ENCODE assay signal across 9 cellular contexts in the genomic region with DNA sequence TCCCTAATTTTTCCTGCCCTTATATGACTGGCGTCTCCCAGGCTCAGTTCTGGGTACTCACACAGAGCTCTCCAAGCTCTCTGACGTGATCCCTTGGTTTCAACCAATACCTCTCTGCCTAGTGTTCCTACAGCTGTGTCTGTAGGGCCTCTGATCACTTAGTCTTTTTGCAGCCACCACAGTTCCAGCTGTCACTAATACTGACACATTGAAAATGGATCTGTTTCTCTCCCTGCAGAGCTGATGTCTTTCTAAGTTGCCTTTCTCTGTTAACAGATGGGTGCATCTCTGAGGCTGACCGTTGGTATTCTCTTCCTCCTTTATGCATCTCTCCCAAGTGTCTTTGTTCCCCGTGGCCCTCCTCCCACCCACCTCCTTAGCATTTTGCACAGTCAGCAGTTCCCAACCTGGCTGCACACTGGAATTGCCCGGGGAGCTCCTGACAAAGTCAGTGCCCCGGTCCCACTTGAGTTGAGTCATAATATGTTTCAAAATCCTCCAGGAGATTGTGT.
DNase-seq lines count a peak whose midpoint lies in the region; ATAC-seq and TF ChIP-seq lines count a peak whose summit lies in the region.
"Had no signal": no experiment of that assay in that cellular context is flagged by ENCODE, and none has a peak within 500 bp of the region (broad histone marks: within the 10 kb centered on the region; RNA-seq: fewer than 3 reads in every experiment).

No MANE protein-coding gene starts in this region.

- H3K36me3 ChIP-seq in skeletal muscle satellite cell (ENCODE audit: insufficient read depth, low read length), result no peaks in the 10 kb centered on the region
- no peaks in the 10 kb centered on the region for H3K36me3 ChIP-seq in prostate gland

- DNase-seq in NCI-H2171 treated with DMSO at 0.1 percent for 48 hours (lab: John Stamatoyannopoulos, UW), result peak; percentile 86
- peak; percentile 50 for DNase-seq in fibroblast of mammary gland (ENCODE audit: low read depth)
- no peak for DNase-seq in prostate gland (ENCODE audit: low spot score)
- no peak for DNase-seq in cerebellar cortex (ENCODE audit: low spot score)
- no peak for DNase-seq in T-helper 17 cell
- no peak for DNase-seq in stimulated activated CD4-positive, alpha-beta T cell treated with anti-CD3 and anti-CD28 coated beads, Interleukin-2, amount 100 ng/mL, for 48 hours

- TF ChIP-seq POLR2A in prostate gland (IDR thresholded peaks at IDR 0.05), result no peak

- no peaks in the 10 kb centered on the region for H3K27me3 Mint-ChIP-seq in T-helper 17 cell

- WGBS in prostate gland, result 31% methylated on average over 6 of the region's 6 CpGs

- H3K27ac Mint-ChIP-seq in T-helper 17 cell, result no peak overlapping the region

- H3K9me3 ChIP-seq in skeletal muscle satellite cell (replicated peaks; ENCODE audit: low read length), result no peaks in the 10 kb centered on the region
- no peaks in the 10 kb centered on the region for H3K9me3 ChIP-seq in prostate gland
- no peaks in the 10 kb centered on the region for H3K9me3 ChIP-seq in T-helper 17 cell (ENCODE audit: control insufficient read depth, low read length, poor library complexity, severe bottlenecking)

- H3K9ac ChIP-seq in skeletal muscle satellite cell (ENCODE audit: low read depth, low read length), result peak overlapping the region; percentile 71
- H3K9ac ChIP-seq: parathyroid adenoma had no signal

- H3K4me3 ChIP-seq in fibroblast of mammary gland (ENCODE audit: control insufficient read depth, low read depth, low read length), result no peak overlapping the region
- peak overlapping the region; percentile 44 for H3K4me3 ChIP-seq in skeletal muscle satellite cell (ENCODE audit: low read length)
- no peak overlapping the region for H3K4me3 ChIP-seq in prostate gland

- H3K4me2 ChIP-seq in skeletal muscle satellite cell (ENCODE audit: low read length), result peak overlapping the region; percentile 69

- peaks cover 25% of the 10 kb centered on the region for H3K4me1 Mint-ChIP-seq in T-helper 17 cell

- no peak for TF ChIP-seq CTCF in fibroblast of mammary gland (conservative IDR thresholded peaks at IDR 0.05; ENCODE audit: control insufficient read depth, insufficient read depth, low read depth, low read length)
- no peak for TF ChIP-seq CTCF in prostate gland (IDR thresholded peaks at IDR 0.05)

- no peaks in the 10 kb centered on the region for H3K27me3 ChIP-seq in skeletal muscle satellite cell (ENCODE audit: control insufficient read depth, insufficient read depth, low read length)
- H3K27me3 ChIP-seq in prostate gland (replicated peaks; ENCODE audit: insufficient read depth), result no peaks in the 10 kb centered on the region

- no peak overlapping the region for H3K4me3 Mint-ChIP-seq in T-helper 17 cell

- intact Hi-C loops in prostate gland (cut with DNase I), result loop anchor here (5.0 kb wide), 1 partner anchor 36 kb away; no protein-coding TSS in a partner anchor

- ATAC-seq in GM21619 (IDR thresholded peaks at IDR 0.05; ENCODE audit: unreplicated experiment) (peak; percentile 49), T-helper 17 cell (no peak)

- H3K4me1 ChIP-seq in skeletal muscle satellite cell (ENCODE audit: control insufficient read depth, insufficient read depth, low read length) (peaks cover 60% of the 10 kb centered on the region), prostate gland (replicated peaks) (no peaks in the 10 kb centered on the region)
- H3K4me1 ChIP-seq: parathyroid adenoma had no signal

- H3K36me3 Mint-ChIP-seq in T-helper 17 cell (ENCODE audit: low read depth), result no peaks in the 10 kb centered on the region

- H3K27ac ChIP-seq in prostate gland, result no peak overlapping the region
- H3K27ac ChIP-seq: parathyroid adenoma had no signal

Comparison
In these comparisons a context has a peak if more than half of its experiments do, and no peak if none do; other contexts are left out.
1. DNase-seq: peak in NCI-H2171 treated with DMSO at 0.1 percent for 48 hours (single experiment) and fibroblast of mammary gland (single experiment); none in prostate gland (single experiment), cerebellar cortex (single experiment), T-helper 17 cell (0 of 3) and stimulated activated CD4-positive, alpha-beta T cell treated with anti-CD3 and anti-CD28 coated beads, Interleukin-2, amount 100 ng/mL, for 48 hours (0 of 2).